1 cellular context compared by ENCODE assay signal in genomic region chr9:132027752-132028666, GRCh38.
TF ChIP-seq lines count a peak whose summit lies in the region.

No MANE protein-coding gene starts in this region.

TF ChIP-seq in IMR-90, 13 proteins besides CTCF, POLR2A, EP300 and RAD21:
- TF ChIP-seq CEBPB (IDR thresholded peaks at IDR 0.05; ENCODE audit: low read depth, low read length): 0 out of 2 replicates have a peak, but pooled peaks have one; percentile 17
- TF ChIP-seq NFE2L2 (IDR thresholded peaks at IDR 0.05; ENCODE audit: low read depth, low read length): no peak
- TF ChIP-seq USF2 (IDR thresholded peaks at IDR 0.05; ENCODE audit: low read depth, low read length): no peak
